In the genomic region with DNA sequence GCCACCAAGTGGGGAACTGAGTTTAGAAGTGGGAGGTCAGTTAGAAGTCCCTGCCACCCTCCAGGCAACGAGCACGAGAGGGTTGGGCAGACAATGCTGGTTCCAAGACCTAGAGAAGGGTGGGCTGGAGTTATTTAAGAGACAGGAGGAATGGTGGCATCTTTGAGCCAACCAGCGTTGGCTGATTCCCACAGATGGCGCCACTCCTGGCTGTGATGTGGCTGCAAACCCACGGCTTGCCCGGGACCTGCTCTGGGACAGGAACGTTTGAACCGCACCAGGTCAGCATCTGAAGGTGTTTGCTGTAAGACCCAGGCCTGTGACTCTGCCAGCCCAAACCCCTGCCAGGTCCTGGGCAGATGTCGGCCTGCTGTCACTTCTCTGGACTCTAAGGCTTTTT, we compare ENCODE assay signal across 1 cellular context.
TF ChIP-seq lines count a peak whose summit lies in the region.

No MANE protein-coding gene starts in this region.

TF ChIP-seq in HCT116, 20 proteins besides CTCF, POLR2A, EP300 and RAD21 (continued from another document):
- TF ChIP-seq, protein P1, sequence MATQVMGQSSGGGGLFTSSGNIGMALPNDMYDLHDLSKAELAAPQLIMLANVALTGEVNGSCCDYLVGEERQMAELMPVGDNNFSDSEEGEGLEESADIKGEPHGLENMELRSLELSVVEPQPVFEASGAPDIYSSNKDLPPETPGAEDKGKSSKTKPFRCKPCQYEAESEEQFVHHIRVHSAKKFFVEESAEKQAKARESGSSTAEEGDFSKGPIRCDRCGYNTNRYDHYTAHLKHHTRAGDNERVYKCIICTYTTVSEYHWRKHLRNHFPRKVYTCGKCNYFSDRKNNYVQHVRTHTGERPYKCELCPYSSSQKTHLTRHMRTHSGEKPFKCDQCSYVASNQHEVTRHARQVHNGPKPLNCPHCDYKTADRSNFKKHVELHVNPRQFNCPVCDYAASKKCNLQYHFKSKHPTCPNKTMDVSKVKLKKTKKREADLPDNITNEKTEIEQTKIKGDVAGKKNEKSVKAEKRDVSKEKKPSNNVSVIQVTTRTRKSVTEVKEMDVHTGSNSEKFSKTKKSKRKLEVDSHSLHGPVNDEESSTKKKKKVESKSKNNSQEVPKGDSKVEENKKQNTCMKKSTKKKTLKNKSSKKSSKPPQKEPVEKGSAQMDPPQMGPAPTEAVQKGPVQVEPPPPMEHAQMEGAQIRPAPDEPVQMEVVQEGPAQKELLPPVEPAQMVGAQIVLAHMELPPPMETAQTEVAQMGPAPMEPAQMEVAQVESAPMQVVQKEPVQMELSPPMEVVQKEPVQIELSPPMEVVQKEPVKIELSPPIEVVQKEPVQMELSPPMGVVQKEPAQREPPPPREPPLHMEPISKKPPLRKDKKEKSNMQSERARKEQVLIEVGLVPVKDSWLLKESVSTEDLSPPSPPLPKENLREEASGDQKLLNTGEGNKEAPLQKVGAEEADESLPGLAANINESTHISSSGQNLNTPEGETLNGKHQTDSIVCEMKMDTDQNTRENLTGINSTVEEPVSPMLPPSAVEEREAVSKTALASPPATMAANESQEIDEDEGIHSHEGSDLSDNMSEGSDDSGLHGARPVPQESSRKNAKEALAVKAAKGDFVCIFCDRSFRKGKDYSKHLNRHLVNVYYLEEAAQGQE (IDR thresholded peaks at IDR 0.05; ENCODE audit: low read depth): no peak
